18 cellular contexts compared by ENCODE assay signal in genomic region chr6:151721141-151721540, GRCh38.
DNase-seq lines count a peak whose midpoint lies in the region; ATAC-seq, FAIRE-seq and TF ChIP-seq lines count a peak whose summit lies in the region.
"Had no signal": no experiment of that assay in that cellular context is flagged by ENCODE, and none has a peak within 500 bp of the region (broad histone marks: within the 10 kb centered on the region; RNA-seq: fewer than 3 reads in every experiment).

No MANE protein-coding gene starts in this region.

- H3K4me1 Mint-ChIP-seq in activated CD4-positive, alpha-beta T cell treated with anti-CD3 and anti-CD28 coated beads, Interleukin-2, amount 10 ng/mL, durations not matched to agents 24 days and 14 days: peaks cover 28% of the 10 kb centered on the region
- H3K4me1 Mint-ChIP-seq in osteocyte (ENCODE audit: unreplicated experiment): no peaks in the 10 kb centered on the region

- H3K27ac ChIP-seq in WERI-Rb-1: peak overlapping the region; percentile 65
- H3K27ac ChIP-seq in vagina: peak overlapping the region; percentile 79
- no peak overlapping the region for H3K27ac ChIP-seq in HepG2 (ENCODE audit: extremely low read length, insufficient read depth, low read length)
- H3K27ac ChIP-seq: C4-2B, HL-60, PC-9 had no signal

- H2AFZ ChIP-seq in HepG2 (ENCODE audit: low read length): no peak overlapping the region
- H2AFZ ChIP-seq: PC-9 had no signal

- no peaks in the 10 kb centered on the region for H3K79me2 ChIP-seq in HepG2 (ENCODE audit: insufficient read depth, low read length)

- TF ChIP-seq EP300 in HepG2 (IDR thresholded peaks at IDR 0.05; ENCODE audit: low read depth in 2 of 2, low read length in 2 of 2): no peak
- TF ChIP-seq EP300 in HepG2 (CRISPR knock-in tag; IDR thresholded peaks at IDR 0.05; ENCODE audit: borderline replicate concordance): no peak

- no TSS peak for BruUV-seq in HepG2 (replicated peaks; lab: Mats Ljungman, UMichigan)

- intact Hi-C loops in vagina (cut with DNase I) (no loop called here), HepG2 (cut with micrococcal nuclease; ENCODE audit: unreplicated experiment) (no loop called here)
- intact Hi-C loops in activated CD4-positive, alpha-beta T cell treated with anti-CD3 and anti-CD28 coated beads, Interleukin-2, amount 10 ng/mL, durations not matched to agents 24 days and 14 days (cut with micrococcal nuclease): no loop called here

- H3K9me3 ChIP-seq in WERI-Rb-1 (ENCODE audit: severe bottlenecking) (no peaks in the 10 kb centered on the region), vagina (no peaks in the 10 kb centered on the region), HepG2 (ENCODE audit: low read length) (no peaks in the 10 kb centered on the region)

- FAIRE-seq in HepG2 (lab: Jason Lieb, UNC): no peak
- FAIRE-seq: GM19239 had no signal

- no peak for TF ChIP-seq CTCF in WERI-Rb-1 (IDR thresholded peaks at IDR 0.05; ENCODE audit: low read depth, low read length)
- no peak for TF ChIP-seq CTCF in fibroblast of the aortic adventitia (IDR thresholded peaks at IDR 0.05; ENCODE audit: insufficient read depth, low read length)
- no peak for TF ChIP-seq CTCF in vagina (IDR thresholded peaks at IDR 0.05)
- TF ChIP-seq CTCF in HepG2 (CRISPR knock-in tag; IDR thresholded peaks at IDR 0.05): no peak
- TF ChIP-seq CTCF in osteocyte (IDR thresholded peaks at IDR 0.05): no peak

- H3K4me1 ChIP-seq in vagina (peaks cover 38% of the 10 kb centered on the region), HepG2 (ENCODE audit: insufficient read depth, low read length) (peaks cover 8% of the 10 kb centered on the region)

- POLR2A ChIA-PET in HepG2 (lab: Yijun Ruan, JAX): no interaction called here

- 35% methylated on average over 3 of the region's 3 CpGs for WGBS in HepG2 (ENCODE audit: low lambda C conversion rate)

- in situ Hi-C loops in HepG2 (cut with HindIII; ENCODE audit: extremely low pct_ligation_motif_present, low pct_unique_long_range_greater_than_20kb): no loop called here

- no peak for TF ChIP-seq RAD21 in HepG2 (CRISPR knock-in tag; IDR thresholded peaks at IDR 0.05)

- ATAC-seq in HepG2: no peak

- no peaks in the 10 kb centered on the region for H3K36me3 ChIP-seq in WERI-Rb-1
- no peaks in the 10 kb centered on the region for H3K36me3 ChIP-seq in vagina
- no peaks in the 10 kb centered on the region for H3K36me3 ChIP-seq in HepG2 (replicated peaks in 1 of 2; ENCODE audit: control insufficient read depth in 1 of 2, insufficient read depth in 2 of 2, low read length in 2 of 2)

- H3K27me3 Mint-ChIP-seq in activated CD4-positive, alpha-beta T cell treated with anti-CD3 and anti-CD28 coated beads, Interleukin-2, amount 10 ng/mL, durations not matched to agents 24 days and 14 days: peaks cover 11% of the 10 kb centered on the region
- H3K27me3 Mint-ChIP-seq in osteocyte (ENCODE audit: unreplicated experiment): peaks cover 5% of the 10 kb centered on the region

- H3K27me3 ChIP-seq in WERI-Rb-1 (ENCODE audit: insufficient read depth, low read depth, severe bottlenecking) (no peaks in the 10 kb centered on the region), vagina (no peaks in the 10 kb centered on the region), HepG2 (ENCODE audit: control insufficient read depth in 1 of 2, insufficient read depth in 2 of 2, low read length in 2 of 2) (peaks cover 0 to 2% of the 10 kb centered on the region in 2 experiments; a peak in 1 of 5 replicates)

- TF ChIP-seq POLR2A in vagina (IDR thresholded peaks at IDR 0.05) (no peak), HepG2 (IDR thresholded peaks at IDR 0.05; ENCODE audit: insufficient read depth in 1 of 2, low read depth in 2 of 2, low read length in 2 of 2) (no peak)

- no peak overlapping the region for H3K4me3 Mint-ChIP-seq in activated CD4-positive, alpha-beta T cell treated with anti-CD3 and anti-CD28 coated beads, Interleukin-2, amount 10 ng/mL, durations not matched to agents 24 days and 14 days
- no peak overlapping the region for H3K4me3 Mint-ChIP-seq in osteocyte (ENCODE audit: unreplicated experiment)

- CTCF ChIA-PET in HepG2 (lab: Yijun Ruan, JAX; ENCODE audit: low intra/inter-chr PET ratio, low total read pairs): no interaction called here

- DNase-seq in NCI-H82 (lab: John Stamatoyannopoulos, UW): peak; percentile 33
- DNase-seq in NCI-H82 treated with DMSO at 0.1 percent for 48 hours (lab: John Stamatoyannopoulos, UW; ENCODE audit: unreplicated experiment): no peak
- no peak for DNase-seq in WERI-Rb-1
- DNase-seq in fibroblast of the aortic adventitia (ENCODE audit: low read depth): peak; percentile 66
- no peak for DNase-seq in vagina (ENCODE audit: extremely low spot score in 2 of 2)
- DNase-seq in activated CD4-positive, alpha-beta T cell treated with anti-CD3 and anti-CD28 coated beads, Interleukin-2, amount 10 ng/mL, durations not matched to agents 24 days and 14 days: no peak
- DNase-seq in HepG2 (ENCODE audit: low spot score): no peak
- DNase-seq in osteocyte (ENCODE audit: extremely low spot score, unreplicated experiment): no peak
- DNase-seq: 8988T, DMS 273 treated with DMSO at 0.1 percent for 48 hours, H7, NCI-H187 treated with DMSO at 0.1 percent for 48 hours, NCI-H2171, NCI-H748 treated with DMSO at 0.1 percent for 48 hours, PC-9 had no signal

- H3K9ac ChIP-seq in HepG2 (ENCODE audit: insufficient read depth, low read depth, low read length): no peak overlapping the region

- H3K4me2 ChIP-seq in HepG2 (ENCODE audit: low read depth, low read length): no peak overlapping the region
- H3K4me2 ChIP-seq: PC-9 had no signal

- H3K36me3 Mint-ChIP-seq in activated CD4-positive, alpha-beta T cell treated with anti-CD3 and anti-CD28 coated beads, Interleukin-2, amount 10 ng/mL, durations not matched to agents 24 days and 14 days (ENCODE audit: low read depth): peaks cover 3% of the 10 kb centered on the region
- no peaks in the 10 kb centered on the region for H3K36me3 Mint-ChIP-seq in osteocyte (ENCODE audit: unreplicated experiment)

- H3K4me3 ChIP-seq in WERI-Rb-1 (ENCODE audit: low read depth, low read length) (no peak overlapping the region), fibroblast of the aortic adventitia (ENCODE audit: low read depth, low read length) (no peak overlapping the region), vagina (no peak overlapping the region), HepG2 (replicated peaks in 1 of 3; ENCODE audit: insufficient read depth in 1 of 3, low read depth in 2 of 3, low read length in 3 of 3) (no peak overlapping the region)
- H3K4me3 ChIP-seq: PC-9 had no signal

- peaks cover 4% of the 10 kb centered on the region for H3K9me3 Mint-ChIP-seq in activated CD4-positive, alpha-beta T cell treated with anti-CD3 and anti-CD28 coated beads, Interleukin-2, amount 10 ng/mL, durations not matched to agents 24 days and 14 days
- H3K9me3 Mint-ChIP-seq in osteocyte (ENCODE audit: unreplicated experiment): no peaks in the 10 kb centered on the region

- H3K27ac Mint-ChIP-seq in activated CD4-positive, alpha-beta T cell treated with anti-CD3 and anti-CD28 coated beads, Interleukin-2, amount 10 ng/mL, durations not matched to agents 24 days and 14 days: no peak overlapping the region
- no peak overlapping the region for H3K27ac Mint-ChIP-seq in osteocyte (ENCODE audit: unreplicated experiment)

- H4K20me1 ChIP-seq in HepG2 (ENCODE audit: insufficient read depth, low read length): no peaks in the 10 kb centered on the region

TF ChIP-seq in HepG2, 621 proteins besides CTCF, POLR2A, EP300 and RAD21 (continues in another document):
- no peak for TF ChIP-seq PHF20 (CRISPR knock-in tag; IDR thresholded peaks at IDR 0.05)
- no peak for TF ChIP-seq ZNF331 (CRISPR knock-in tag; IDR thresholded peaks at IDR 0.05)
- TF ChIP-seq, protein P1, sequence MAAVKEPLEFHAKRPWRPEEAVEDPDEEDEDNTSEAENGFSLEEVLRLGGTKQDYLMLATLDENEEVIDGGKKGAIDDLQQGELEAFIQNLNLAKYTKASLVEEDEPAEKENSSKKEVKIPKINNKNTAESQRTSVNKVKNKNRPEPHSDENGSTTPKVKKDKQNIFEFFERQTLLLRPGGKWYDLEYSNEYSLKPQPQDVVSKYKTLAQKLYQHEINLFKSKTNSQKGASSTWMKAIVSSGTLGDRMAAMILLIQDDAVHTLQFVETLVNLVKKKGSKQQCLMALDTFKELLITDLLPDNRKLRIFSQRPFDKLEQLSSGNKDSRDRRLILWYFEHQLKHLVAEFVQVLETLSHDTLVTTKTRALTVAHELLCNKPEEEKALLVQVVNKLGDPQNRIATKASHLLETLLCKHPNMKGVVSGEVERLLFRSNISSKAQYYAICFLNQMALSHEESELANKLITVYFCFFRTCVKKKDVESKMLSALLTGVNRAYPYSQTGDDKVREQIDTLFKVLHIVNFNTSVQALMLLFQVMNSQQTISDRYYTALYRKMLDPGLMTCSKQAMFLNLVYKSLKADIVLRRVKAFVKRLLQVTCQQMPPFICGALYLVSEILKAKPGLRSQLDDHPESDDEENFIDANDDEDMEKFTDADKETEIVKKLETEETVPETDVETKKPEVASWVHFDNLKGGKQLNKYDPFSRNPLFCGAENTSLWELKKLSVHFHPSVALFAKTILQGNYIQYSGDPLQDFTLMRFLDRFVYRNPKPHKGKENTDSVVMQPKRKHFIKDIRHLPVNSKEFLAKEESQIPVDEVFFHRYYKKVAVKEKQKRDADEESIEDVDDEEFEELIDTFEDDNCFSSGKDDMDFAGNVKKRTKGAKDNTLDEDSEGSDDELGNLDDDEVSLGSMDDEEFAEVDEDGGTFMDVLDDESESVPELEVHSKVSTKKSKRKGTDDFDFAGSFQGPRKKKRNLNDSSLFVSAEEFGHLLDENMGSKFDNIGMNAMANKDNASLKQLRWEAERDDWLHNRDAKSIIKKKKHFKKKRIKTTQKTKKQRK (IDR thresholded peaks at IDR 0.05; ENCODE audit: low read length): no peak
- no peak for TF ChIP-seq STAT6 (CRISPR knock-in tag; IDR thresholded peaks at IDR 0.05; ENCODE audit: borderline replicate concordance)
- no peak for TF ChIP-seq GFI1 (CRISPR knock-in tag; IDR thresholded peaks at IDR 0.05; ENCODE audit: borderline replicate concordance)

Comparison
In these comparisons a context has a peak if more than half of its experiments do, and no peak if none do; other contexts are left out.
1. DNase-seq: peak in NCI-H82 (single experiment) and fibroblast of the aortic adventitia (single experiment); none in NCI-H82 treated with DMSO at 0.1 percent for 48 hours (single experiment), WERI-Rb-1 (single experiment), vagina (0 of 2), activated CD4-positive, alpha-beta T cell treated with anti-CD3 and anti-CD28 coated beads, Interleukin-2, amount 10 ng/mL, durations not matched to agents 24 days and 14 days (single experiment), HepG2 (single experiment) and osteocyte (single experiment).